8 cellular contexts compared by ENCODE assay signal in the genomic region with DNA sequence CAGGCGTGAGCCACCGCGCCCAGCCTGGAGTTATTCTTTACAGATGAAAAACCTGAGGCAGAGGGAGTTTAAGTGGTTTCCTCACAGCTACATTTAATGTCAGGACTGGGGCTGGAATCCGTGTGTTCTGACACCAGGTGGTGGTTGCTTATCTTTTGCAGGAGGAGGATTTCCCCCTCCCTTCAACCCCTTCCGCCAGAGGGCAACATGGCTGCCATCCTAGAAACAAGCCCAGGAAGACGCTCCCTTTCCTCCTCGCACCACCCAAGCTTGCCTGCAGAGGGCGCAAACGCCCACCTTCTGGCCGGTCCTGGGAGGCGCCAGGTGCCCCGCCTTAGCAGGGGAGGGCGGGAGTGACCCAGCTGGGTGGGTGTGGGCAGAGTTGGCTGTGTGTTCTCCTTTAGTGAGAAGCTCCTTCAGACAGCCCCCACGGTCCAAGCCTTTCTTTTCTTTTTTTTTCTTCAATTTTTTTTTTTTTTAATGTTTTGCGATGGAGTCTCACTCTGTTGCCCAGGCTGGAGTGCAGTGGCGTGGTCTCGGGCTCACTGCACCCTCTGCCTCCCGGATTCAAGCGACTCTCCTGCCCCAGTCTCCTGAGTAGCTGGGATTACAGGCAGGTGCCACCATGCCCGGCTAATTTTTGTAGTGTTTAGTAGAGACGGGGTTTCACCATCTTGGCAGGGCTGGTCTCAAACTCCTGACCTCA. TPM values are rescaled to one million over a fixed set of nuclear protein-coding genes. Genes with fewer than 3 reads are reported as not detected.
A peak's percentile ranks its signal among the peaks of the same experiment; 100 is the strongest.
DNase-seq lines count a peak whose midpoint lies in the region; ATAC-seq and TF ChIP-seq lines count a peak whose summit lies in the region.

No MANE protein-coding gene starts in this region.

- POLR2A ChIA-PET in MCF 10A (lab: Yijun Ruan, JAX) = interaction anchor here (0.7 kb wide), 1 partner anchor 1059 kb away, joined by 3 read pairs; no protein-coding TSS in a partner anchor

- H3K4me1 Mint-ChIP-seq in MCF 10A (ENCODE audit: insufficient read depth, unreplicated experiment) = no peaks in the 10 kb centered on the region

- ATAC-seq in HG03159 (IDR thresholded peaks at IDR 0.05; ENCODE audit: unreplicated experiment) = peak; percentile 68
- no peak for ATAC-seq in GM18517 (IDR thresholded peaks at IDR 0.05; ENCODE audit: unreplicated experiment)

- no TSS peak for BruUV-seq in MCF 10A (replicated peaks; lab: Mats Ljungman, UMichigan)

- TF ChIP-seq CTCF in VCaP (conservative IDR thresholded peaks at IDR 0.05) (peak; percentile 99), MCF 10A (IDR thresholded peaks at IDR 0.05; ENCODE audit: unreplicated experiment) (peak; percentile 71)

- no peak overlapping the region for H3K4me3 Mint-ChIP-seq in MCF 10A (ENCODE audit: unreplicated experiment)

- DNase-seq in GDM1 (lab: John Stamatoyannopoulos, UW) (peak; percentile 94), NCI-H345 (lab: John Stamatoyannopoulos, UW) (peak; percentile 88), MCF 10A (ENCODE audit: unreplicated experiment) (peak; percentile 86), iPS-NIHi7 (ENCODE audit: extremely low spot score) (peak; percentile 98)
- peak; percentile 88 for DNase-seq in stimulated activated CD4-positive, alpha-beta T cell treated with anti-CD3 and anti-CD28 coated beads, Interleukin-12 subunit alpha, Interleukin-12 subunit beta, amount 100 ng/mL, for 4 hours

- no peak overlapping the region for H3K27ac Mint-ChIP-seq in MCF 10A (ENCODE audit: low read depth, unreplicated experiment)

- CTCF ChIA-PET in MCF 10A (lab: Yijun Ruan, JAX) = interaction anchor here (0.6 to 2.1 kb wide), 8 partner anchors 8 to 468 kb away, joined by 3 to 5 read pairs (median 4); a partner anchor contains a TSS

- no peaks in the 10 kb centered on the region for H3K36me3 Mint-ChIP-seq in MCF 10A (ENCODE audit: insufficient read depth, unreplicated experiment)

- intact Hi-C loops in MCF 10A (cut with micrococcal nuclease) = no loop called here

- peaks cover 4% of the 10 kb centered on the region for H3K27me3 Mint-ChIP-seq in MCF 10A (ENCODE audit: insufficient read depth, unreplicated experiment)

- peak overlapping the region; percentile 65 for H3K27ac ChIP-seq in VCaP

- H3K9me3 Mint-ChIP-seq in MCF 10A (ENCODE audit: unreplicated experiment) = no peaks in the 10 kb centered on the region

RNA-seq across cellular contexts. Expression of a gene that starts 9.9 kb away (rescaled TPM):
- total RNA-seq in MCF 10A (2022) = 33.8 and 40.2 TPM in 2 replicates

RNA-seq across cellular contexts. Expression of a gene that starts 36.9 kb away (rescaled TPM):
- not detected in 2 replicates for total RNA-seq in MCF 10A (2022)
